27 cellular contexts compared by ENCODE assay signal in genomic region chr3:82796765-82797164, GRCh38.
"Had no signal": no experiment of that assay in that cellular context is flagged by ENCODE, and none has a peak within 500 bp of the region (broad histone marks: within the 10 kb centered on the region; RNA-seq: fewer than 3 reads in every experiment).

No MANE protein-coding gene starts in this region.

- DNase-seq: activated CD4-positive, alpha-beta memory T cell treated with anti-CD3 and anti-CD28 coated beads, Interleukin-2, amount 10 ng/mL, durations not matched to agents 7 days and 5 days; activated CD4-positive, alpha-beta T cell treated with anti-CD3 and anti-CD28 coated beads for 1 hour; activated CD4-positive, alpha-beta T cell treated with anti-CD3 and anti-CD28 coated beads, Interleukin-2, amount 10 ng/mL, durations not matched to agents 7 days and 5 days; activated CD8-positive, alpha-beta memory T cell treated with anti-CD3 and anti-CD28 coated beads, Interleukin-2, amount 50 U/mL, for 48 hours; activated gamma-delta T cell; activated naive CD4-positive, alpha-beta T cell treated with anti-CD3 and anti-CD28 coated beads, Interleukin-2, amount 10 ng/mL, durations not matched to agents 7 days and 5 days; activated naive CD8-positive, alpha-beta T cell treated with anti-CD3 and anti-CD28 coated beads, Interleukin-2, amount 10 ng/mL, durations not matched to agents 7 days and 5 days; activated T-cell treated with anti-CD3 and anti-CD28 coated beads, Interleukin-2, amount 50 U/mL, for 24 hours; brain microvascular endothelial cell; dorsolateral prefrontal cortex; effector memory CD4-positive, alpha-beta T cell; erythroblast; kidney; left colon; midbrain; naive thymus-derived CD4-positive, alpha-beta T cell; posterior cingulate gyrus; right lobe of liver; stimulated activated CD4-positive, alpha-beta T cell treated with anti-CD3 and anti-CD28 coated beads, Interleukin-2, amount 100 ng/mL, for 48 hours; stimulated activated naive CD8-positive, alpha-beta T cell treated with anti-CD3 and anti-CD28 coated beads, Interleukin-15, Interleukin-2, amounts not matched to agents 100 U/mL and 50 U/mL, for 24 hours; T-helper 17 cell; T1000; trophoblast cell had no signal

- H3K9me3 ChIP-seq: gastroesophageal sphincter, right lobe of liver, thoracic aorta had no signal

- H3K36me3 ChIP-seq: brain microvascular endothelial cell, gastroesophageal sphincter, right lobe of liver, thoracic aorta had no signal

- ATAC-seq: gastroesophageal sphincter; left colon; naive thymus-derived CD4-positive, alpha-beta T cell; right lobe of liver; stimulated activated naive CD8-positive, alpha-beta T cell treated with anti-CD3 and anti-CD28 coated beads, Interleukin-15, Interleukin-2, amounts not matched to agents 100 U/mL and 50 U/mL, for 24 hours; T-helper 17 cell had no signal

- H3K27me3 ChIP-seq: brain microvascular endothelial cell, dorsolateral prefrontal cortex, gastroesophageal sphincter, hepatocyte, right lobe of liver had no signal

- H3K27ac ChIP-seq: brain microvascular endothelial cell, coronary artery, dorsolateral prefrontal cortex, gastroesophageal sphincter, hepatocyte, right lobe of liver, thoracic aorta had no signal

- H3K4me1 ChIP-seq: gastroesophageal sphincter, right lobe of liver had no signal

- H3K4me3 ChIP-seq: coronary artery, dorsolateral prefrontal cortex, gastroesophageal sphincter, hepatocyte, right lobe of liver, thoracic aorta had no signal
